8 cellular contexts compared by ENCODE assay signal in the genomic region with DNA sequence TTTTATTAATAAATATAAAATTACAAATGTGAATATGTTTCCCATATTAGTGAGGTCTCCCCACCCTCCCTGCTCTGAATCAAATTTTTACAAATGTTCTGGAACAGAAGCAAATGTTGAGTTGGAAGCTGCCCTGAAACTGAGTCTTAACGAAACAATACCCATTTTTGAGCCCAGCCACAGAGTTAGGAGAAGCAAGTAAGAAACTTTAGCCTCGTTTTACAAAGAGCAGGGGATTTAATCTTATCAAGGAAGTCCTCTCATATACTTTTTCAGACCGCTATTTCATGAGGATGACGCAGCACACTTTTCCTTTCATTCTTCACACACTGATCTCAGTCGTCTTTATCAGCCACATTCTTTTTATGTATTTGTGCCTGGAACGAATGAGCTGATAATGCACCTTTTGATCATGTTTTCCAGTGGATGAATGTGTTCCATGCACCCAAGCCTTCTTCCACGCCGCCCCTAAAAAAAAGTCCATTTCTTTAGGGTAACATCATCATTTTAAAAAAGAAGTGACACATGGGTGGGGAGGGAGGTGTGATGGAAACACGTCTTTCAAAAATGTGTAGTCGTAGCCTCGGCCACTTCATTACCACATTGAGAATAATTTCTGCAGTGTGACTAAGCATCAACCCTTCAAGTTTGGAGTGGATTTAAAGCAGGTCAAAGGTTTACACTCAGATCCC. TPM values are rescaled to one million over a fixed set of nuclear protein-coding genes. Genes with fewer than 3 reads are reported as not detected.
DNase-seq lines count a peak whose midpoint lies in the region; ATAC-seq and TF ChIP-seq lines count a peak whose summit lies in the region.

No MANE protein-coding gene starts in this region.

- peaks cover 1% of the 10 kb centered on the region for H3K36me3 Mint-ChIP-seq in activated CD8-positive, alpha-beta memory T cell treated with anti-CD3 and anti-CD28 coated beads, Interleukin-2, amount 10 ng/mL, durations not matched to agents 7 days and 5 days
- H3K36me3 Mint-ChIP-seq in activated naive CD4-positive, alpha-beta T cell treated with anti-CD3 and anti-CD28 coated beads, Interleukin-2, amount 50 U/mL, for 72 hours: peaks cover 0 to 2% of the 10 kb centered on the region in 2 donors

- CTCF ChIA-PET in activated CD8-positive, alpha-beta memory T cell treated with anti-CD3 and anti-CD28 coated beads, Interleukin-2, amount 10 ng/mL, durations not matched to agents 7 days and 5 days (lab: Charles Lee): interaction anchor here (0.7 to 2.5 kb wide), 53 partner anchors 8 to 870 kb away, joined by 3 to 49 read pairs (median 4); a partner anchor contains a TSS

- H3K4me1 Mint-ChIP-seq in activated CD8-positive, alpha-beta memory T cell treated with anti-CD3 and anti-CD28 coated beads, Interleukin-2, amount 10 ng/mL, durations not matched to agents 7 days and 5 days: peaks cover 26% of the 10 kb centered on the region

- H3K4me3 ChIP-seq in HL-60 (replicated peaks; ENCODE audit: insufficient read depth, low read length) (no peak overlapping the region), muscle layer of colon (ENCODE audit: low read depth in 1 of 2, low read length in 2 of 2) (no peak overlapping the region), upper lobe of right lung (peak overlapping the region; percentile 38)

- intact Hi-C loops in upper lobe of right lung (cut with DNase I): no loop called here

- H3K36me3 ChIP-seq in muscle layer of colon (ENCODE audit: insufficient read depth, low read length) (no peaks in the 10 kb centered on the region), upper lobe of right lung (no peaks in the 10 kb centered on the region)

- H3K4me1 ChIP-seq in muscle layer of colon (ENCODE audit: insufficient read depth, low read length) (no peaks in the 10 kb centered on the region), upper lobe of right lung (peaks cover 11% of the 10 kb centered on the region)

- H3K4me3 Mint-ChIP-seq in activated CD8-positive, alpha-beta memory T cell treated with anti-CD3 and anti-CD28 coated beads, Interleukin-2, amount 10 ng/mL, durations not matched to agents 7 days and 5 days: peak overlapping the region; percentile 71

- H3K27ac ChIP-seq in HL-60 (replicated peaks) (peak overlapping the region; percentile 21; the same call in 1 of the 2 replicates), muscle layer of colon (ENCODE audit: low read depth, low read length) (no peak overlapping the region), upper lobe of right lung (peak overlapping the region; percentile 61)

- TF ChIP-seq CTCF in HL-60 (IDR thresholded peaks at IDR 0.05; ENCODE audit: insufficient read depth, low read length) (no peak), upper lobe of right lung (IDR thresholded peaks at IDR 0.05) (no peak)

- H3K27me3 ChIP-seq in HL-60 (ENCODE audit: insufficient read depth, poor library complexity, severe bottlenecking) (no peaks in the 10 kb centered on the region), muscle layer of colon (ENCODE audit: control insufficient read depth in 1 of 2, insufficient read depth in 2 of 2, low read length in 2 of 2) (no peaks in the 10 kb centered on the region), upper lobe of right lung (no peaks in the 10 kb centered on the region)

- H3K27me3 Mint-ChIP-seq in activated CD8-positive, alpha-beta memory T cell treated with anti-CD3 and anti-CD28 coated beads, Interleukin-2, amount 10 ng/mL, durations not matched to agents 7 days and 5 days: no peaks in the 10 kb centered on the region

- H3K27ac Mint-ChIP-seq in activated CD8-positive, alpha-beta memory T cell treated with anti-CD3 and anti-CD28 coated beads, Interleukin-2, amount 10 ng/mL, durations not matched to agents 7 days and 5 days: peak overlapping the region; percentile 88
- H3K27ac Mint-ChIP-seq in activated naive CD4-positive, alpha-beta T cell treated with anti-CD3 and anti-CD28 coated beads, Interleukin-2, amount 50 U/mL, for 72 hours: peak overlapping the region; percentile 38 to 88

- no peaks in the 10 kb centered on the region for H3K9me3 ChIP-seq in muscle layer of colon (ENCODE audit: low read length)
- H3K9me3 ChIP-seq in upper lobe of right lung: no peaks in the 10 kb centered on the region

- peak; percentile 70 for ATAC-seq in activated CD8-positive, alpha-beta memory T cell treated with anti-CD3 and anti-CD28 coated beads, Interleukin-2, amount 10 ng/mL, durations not matched to agents 7 days and 5 days
- ATAC-seq in activated naive CD4-positive, alpha-beta T cell treated with anti-CD3 and anti-CD28 coated beads, Interleukin-2, amount 50 U/mL, for 72 hours: peak; percentile 88
- ATAC-seq in upper lobe of right lung: peak; percentile 65

- peak; percentile 53 for DNase-seq in activated CD8-positive, alpha-beta memory T cell treated with anti-CD3 and anti-CD28 coated beads, Interleukin-2, amount 10 ng/mL, durations not matched to agents 7 days and 5 days
- no peak for DNase-seq in activated CD8-positive, alpha-beta memory T cell treated with anti-CD3 and anti-CD28 coated beads, Interleukin-2, amount 50 U/mL, for 48 hours
- DNase-seq in HL-60 (ENCODE audit: low read depth in 1 of 2, low spot score in 1 of 2): peak; percentile 5 to 14
- peak in 1 of 2 donors; percentile 15 for DNase-seq in activated naive CD4-positive, alpha-beta T cell treated with anti-CD3 and anti-CD28 coated beads, Interleukin-2, amount 50 U/mL, for 72 hours (ENCODE audit: low spot score in 2 of 2)
- DNase-seq in upper lobe of right lung: no peak
- no peak for DNase-seq in NCI-H1436 (lab: John Stamatoyannopoulos, UW)
- no peak for DNase-seq in NAMALWA (ENCODE audit: low spot score)

- H3K9ac ChIP-seq in muscle layer of colon (ENCODE audit: low read length): peak overlapping the region; percentile 3

- H3K9me3 Mint-ChIP-seq in activated CD8-positive, alpha-beta memory T cell treated with anti-CD3 and anti-CD28 coated beads, Interleukin-2, amount 10 ng/mL, durations not matched to agents 7 days and 5 days (ENCODE audit: low read depth): no peaks in the 10 kb centered on the region
- no peaks in the 10 kb centered on the region for H3K9me3 Mint-ChIP-seq in activated naive CD4-positive, alpha-beta T cell treated with anti-CD3 and anti-CD28 coated beads, Interleukin-2, amount 50 U/mL, for 72 hours

RNA-seq across cellular contexts. Expression of a gene that starts 48.1 kb away (rescaled TPM):
- total RNA-seq in activated CD8-positive, alpha-beta memory T cell treated with anti-CD3 and anti-CD28 coated beads, Interleukin-2, amount 10 ng/mL, durations not matched to agents 7 days and 5 days: 10 to 100 TPM; 10.0 to 12.6 TPM
- 10 to 100 TPM; 11.8 to 12.1 TPM for total RNA-seq in activated naive CD4-positive, alpha-beta T cell treated with anti-CD3 and anti-CD28 coated beads, Interleukin-2, amount 50 U/mL, for 72 hours
- 16.6 TPM for total RNA-seq in upper lobe of right lung

Comparison
In these comparisons a context has a peak if more than half of its experiments do, and no peak if none do; other contexts are left out.
1. DNase-seq: peak in activated CD8-positive, alpha-beta memory T cell treated with anti-CD3 and anti-CD28 coated beads, Interleukin-2, amount 10 ng/mL, durations not matched to agents 7 days and 5 days (single experiment) and HL-60 (2 of 2); none in activated CD8-positive, alpha-beta memory T cell treated with anti-CD3 and anti-CD28 coated beads, Interleukin-2, amount 50 U/mL, for 48 hours (single experiment), upper lobe of right lung (single experiment), NCI-H1436 (single experiment) and NAMALWA (single experiment).
2. Peak in every context shown above with its lines, with median percentiles within 50 percentile points of each other: ATAC-seq.